2 cellular contexts compared by ENCODE assay signal in the genomic region with DNA sequence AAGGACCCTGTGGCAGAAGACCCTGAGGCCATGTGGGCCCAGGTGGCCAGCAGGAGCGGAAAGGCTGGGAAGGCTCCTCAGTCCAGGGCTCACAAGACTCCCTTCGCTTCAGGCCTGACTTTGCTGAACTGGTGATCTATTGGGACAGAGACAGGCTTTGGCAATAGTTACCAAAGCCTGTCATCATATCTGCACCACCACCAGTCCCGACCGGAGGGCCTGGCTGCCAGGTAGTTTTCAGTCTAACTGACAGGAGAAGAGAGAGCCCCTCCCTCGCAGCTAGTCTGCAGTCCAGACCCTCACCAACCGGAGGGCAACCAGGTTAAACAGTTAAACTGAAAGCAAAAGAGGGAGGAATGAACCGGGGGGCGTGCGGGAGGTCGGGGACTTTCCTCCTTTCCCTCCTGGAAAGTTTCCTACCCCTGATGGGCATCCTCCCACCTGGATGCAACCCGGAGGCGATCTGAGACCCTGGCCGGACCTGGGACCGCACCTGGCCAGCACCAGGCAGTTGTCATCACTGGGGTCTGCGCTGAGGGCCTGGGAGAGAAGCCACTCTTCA.
A peak's percentile ranks its signal among the peaks of the same experiment; 100 is the strongest.
TF ChIP-seq lines count a peak whose summit lies in the region.

No MANE protein-coding gene starts in this region.

TF ChIP-seq in GM12891, 5 proteins besides CTCF, POLR2A, EP300 and RAD21:
- TF ChIP-seq TAF1 (IDR thresholded peaks at IDR 0.05; ENCODE audit: low read depth, low read length) (no peak; the same call in 1 of the 2 replicates), PAX5 (IDR thresholded peaks at IDR 0.05; ENCODE audit: insufficient read depth, low read length, severe bottlenecking) (no peak), POLR2AphosphoS5 (IDR thresholded peaks at IDR 0.05; ENCODE audit: low read depth, low read length) (no peak), POU2F2 (IDR thresholded peaks at IDR 0.05; ENCODE audit: low read depth, low read length) (no peak), SPI1 (IDR thresholded peaks at IDR 0.05; ENCODE audit: low read depth, low read length) (no peak)
TF ChIP-seq in GM12891: peak in this region for 0.

TF ChIP-seq in H1, 55 proteins besides CTCF, POLR2A, EP300 and RAD21:
- TF ChIP-seq TAF7 (optimal IDR thresholded peaks at IDR 0.05; ENCODE audit: borderline replicate concordance, low read depth, low read length) (no peak), ZNF274 (IDR thresholded peaks at IDR 0.05; ENCODE audit: borderline replicate concordance, extremely low read depth, low read length) (no peak), SIN3A (conservative IDR thresholded peaks at IDR 0.05 in 1 of 2, IDR thresholded peaks at IDR 0.05 in 1 of 2; ENCODE audit: low read depth in 1 of 2, low read length in 2 of 2) (peak; percentile 34 to 58; a peak in 1 of 4 replicates), SAP30 (IDR thresholded peaks at IDR 0.05; ENCODE audit: insufficient read depth, insufficient replicate concordance, low read length) (peak; percentile 43), ASH2L (IDR thresholded peaks at IDR 0.05; ENCODE audit: low read length) (peak; percentile 13), SUZ12 (IDR thresholded peaks at IDR 0.05; ENCODE audit: low read length) (peak; percentile 39; the same call in 1 of the 2 replicates), HDAC2 (IDR thresholded peaks at IDR 0.05; ENCODE audit: borderline replicate concordance in 1 of 2, low read depth in 2 of 2, low read length in 2 of 2) (peak in 1 of 2 experiments; percentile 64; a peak in 1 of 4 replicates)
